In the genomic region with DNA sequence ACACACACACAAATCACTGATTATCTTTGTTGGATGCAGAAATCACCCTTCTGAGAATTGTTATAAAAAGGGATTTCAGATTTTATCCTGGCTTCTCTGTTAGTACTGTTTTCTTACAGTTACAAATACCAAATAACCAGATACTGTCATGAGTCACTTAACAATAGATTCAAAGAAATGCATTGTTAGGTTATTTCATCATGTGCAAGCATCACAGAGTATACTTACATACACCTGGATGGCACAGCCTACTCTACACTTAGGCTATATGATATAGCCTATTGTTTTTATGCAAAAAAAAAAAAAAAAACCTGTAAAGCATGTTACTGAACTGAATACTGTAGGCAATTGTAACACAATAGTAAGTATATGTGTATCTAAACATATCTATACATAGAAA, we compare ENCODE assay signal across 30 cellular contexts.
"Had no signal": no experiment of that assay in that cellular context is flagged by ENCODE, and none has a peak within 500 bp of the region (broad histone marks: within the 10 kb centered on the region; RNA-seq: fewer than 3 reads in every experiment).

No MANE protein-coding gene starts in this region.

- H3K27me3 ChIP-seq: left lung, pancreas, stomach, testis, thyroid gland, upper lobe of right lung had no signal

- H3K27me3 Mint-ChIP-seq: memory B cell; naive thymus-derived CD4-positive, alpha-beta T cell; natural killer cell treated with Interleukin-12 subunit alpha and Interleukin-12 subunit beta and Interleukin-15 and Interleukin-18, amount 100 ng/mL, for 72 hours; stimulated activated naive B cell treated with anti-CD40 and anti-IgM and Interleukin-4, amounts not matched to agents 10 μg/mL and 1 μg/mL and 100 μg/mL, for 72 hours had no signal

- H3K4me3 Mint-ChIP-seq: immature natural killer cell; memory B cell; naive thymus-derived CD4-positive, alpha-beta T cell; natural killer cell treated with Interleukin-12 subunit alpha and Interleukin-12 subunit beta and Interleukin-15 and Interleukin-18, amount 100 ng/mL, for 72 hours; stimulated activated naive B cell treated with anti-CD40 and anti-IgM and Interleukin-4, amounts not matched to agents 10 μg/mL and 1 μg/mL and 100 μg/mL, for 72 hours had no signal

- H3K27ac ChIP-seq: left lung, pancreas, prostate gland, skin epidermis, stomach, testis, thyroid gland, upper lobe of right lung had no signal

- H3K36me3 Mint-ChIP-seq: immature natural killer cell; memory B cell; naive thymus-derived CD4-positive, alpha-beta T cell; stimulated activated naive B cell treated with anti-CD40 and anti-IgM and Interleukin-4, amounts not matched to agents 10 μg/mL and 1 μg/mL and 100 μg/mL, for 72 hours had no signal

- ATAC-seq: left colon; left lung; mucosa of descending colon; naive thymus-derived CD4-positive, alpha-beta T cell; natural killer cell treated with Interleukin-12 subunit alpha and Interleukin-12 subunit beta and Interleukin-15 and Interleukin-18, amount 100 ng/mL, for 72 hours; pancreas; right cardiac atrium; sciatic nerve; stimulated activated naive B cell treated with anti-CD40 and anti-IgM and Interleukin-4, amounts not matched to agents 10 μg/mL and 1 μg/mL and 100 μg/mL, for 72 hours; stimulated activated naive CD8-positive, alpha-beta T cell treated with anti-CD3 and anti-CD28 coated beads, Interleukin-15, Interleukin-2, amounts not matched to agents 100 U/mL and 50 U/mL, for 24 hours; upper lobe of right lung had no signal

- H3K27ac Mint-ChIP-seq: immature natural killer cell; memory B cell; naive thymus-derived CD4-positive, alpha-beta T cell; natural killer cell treated with Interleukin-12 subunit alpha and Interleukin-12 subunit beta and Interleukin-15 and Interleukin-18, amount 100 ng/mL, for 72 hours; stimulated activated naive B cell treated with anti-CD40 and anti-IgM and Interleukin-4, amounts not matched to agents 10 μg/mL and 1 μg/mL and 100 μg/mL, for 72 hours had no signal

- H3K36me3 ChIP-seq: left lung, pancreas, prostate gland, stomach, thyroid gland, upper lobe of right lung had no signal

- H3K4me1 ChIP-seq: left lung, pancreas, prostate gland, stomach, testis, thyroid gland, upper lobe of right lung had no signal

- H3K9me3 ChIP-seq: pancreas, prostate gland, testis, thyroid gland had no signal

- DNase-seq: hypothalamus; immature natural killer cell; kidney; left colon; left lung; midbrain; mucosa of descending colon; naive thymus-derived CD4-positive, alpha-beta T cell; nucleus accumbens; pancreas; posterior cingulate gyrus; retina; right cardiac atrium; stimulated activated CD4-positive, alpha-beta T cell treated with anti-CD3 and anti-CD28 coated beads, Interleukin-12 subunit alpha, Interleukin-12 subunit beta, amount 100 ng/mL, for 4 hours; stimulated activated CD4-positive, alpha-beta T cell treated with anti-CD3 and anti-CD28 coated beads, Interleukin-15, amount 100 ng/mL, for 24 hours; stimulated activated CD4-positive, alpha-beta T cell treated with anti-CD3 and anti-CD28 coated beads, Interleukin-2, amount 100 ng/mL, for 24 hours; stimulated activated CD4-positive, alpha-beta T cell treated with anti-CD3 and anti-CD28 coated beads, Interleukin-4, amount 100 ng/mL, for 1 hour; stimulated activated naive B cell treated with anti-CD40 and anti-IgM and Interleukin-4, amounts not matched to agents 10 μg/mL and 1 μg/mL and 100 μg/mL, for 72 hours; stimulated activated naive CD8-positive, alpha-beta T cell treated with anti-CD3 and anti-CD28 coated beads, Interleukin-15, Interleukin-2, amounts not matched to agents 100 U/mL and 50 U/mL, for 24 hours; stomach; testis; thyroid gland; trophoblast cell; upper lobe of right lung had no signal

- H3K4me3 ChIP-seq: left lung, lung, mucosa of descending colon, pancreas, prostate gland, skin epidermis, stomach, testis, thyroid gland, upper lobe of right lung had no signal

- H3K4me1 Mint-ChIP-seq: immature natural killer cell; memory B cell; naive thymus-derived CD4-positive, alpha-beta T cell; stimulated activated naive B cell treated with anti-CD40 and anti-IgM and Interleukin-4, amounts not matched to agents 10 μg/mL and 1 μg/mL and 100 μg/mL, for 72 hours had no signal
